Comparison of ENCODE assay signal across 21 cellular contexts in the genomic region with DNA sequence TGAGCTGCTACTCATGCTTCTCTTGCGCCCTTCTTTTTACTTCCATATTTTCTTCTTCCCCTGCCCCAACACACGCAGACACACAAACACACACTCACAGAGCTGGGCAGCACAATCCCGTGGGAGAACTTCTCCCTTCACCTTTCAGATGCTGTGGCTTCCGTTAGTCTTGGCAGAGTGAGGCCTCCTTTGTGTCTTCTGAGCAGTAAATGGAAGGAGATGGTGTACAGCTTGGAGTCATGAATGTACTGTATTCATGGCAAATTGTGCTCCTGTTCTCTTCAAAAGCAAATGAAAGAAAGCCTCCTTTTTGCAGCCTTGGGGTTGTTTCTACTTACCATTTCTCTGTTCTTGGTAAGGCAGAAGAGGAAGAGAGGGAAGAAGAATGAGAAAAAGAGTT.
"Had no signal": no experiment of that assay in that cellular context is flagged by ENCODE, and none has a peak within 500 bp of the region (broad histone marks: within the 10 kb centered on the region; RNA-seq: fewer than 3 reads in every experiment).

No MANE protein-coding gene starts in this region.

- H3K27ac ChIP-seq: HL-60, SJCRH30, SK-N-MC had no signal

- H3K27me3 ChIP-seq: SJCRH30 had no signal

- H3K4me3 ChIP-seq: SJCRH30, SK-N-MC had no signal

- FAIRE-seq: HTR-8/SVneo had no signal

- H3K36me3 ChIP-seq: SJCRH30 had no signal

- H3K9me3 ChIP-seq: SJCRH30 had no signal

- DNase-seq: KBM-7, MV-4-11, NCI-H1048, NCI-H1105, NCI-H1436, NCI-H187, NCI-H2029, NCI-H2171, NCI-H226, NCI-H446, NCI-H510A, NCI-H524 treated with DMSO at 0.1 percent for 48 hours, NCI-H774, PC-3, SHP77 treated with DMSO at 0.1 percent for 48 hours, SJCRH30 had no signal

- ATAC-seq: Panc1, PC-3, Right ventricle myocardium inferior had no signal
